Comparison of ENCODE assay signal across 8 cellular contexts in the genomic region with DNA sequence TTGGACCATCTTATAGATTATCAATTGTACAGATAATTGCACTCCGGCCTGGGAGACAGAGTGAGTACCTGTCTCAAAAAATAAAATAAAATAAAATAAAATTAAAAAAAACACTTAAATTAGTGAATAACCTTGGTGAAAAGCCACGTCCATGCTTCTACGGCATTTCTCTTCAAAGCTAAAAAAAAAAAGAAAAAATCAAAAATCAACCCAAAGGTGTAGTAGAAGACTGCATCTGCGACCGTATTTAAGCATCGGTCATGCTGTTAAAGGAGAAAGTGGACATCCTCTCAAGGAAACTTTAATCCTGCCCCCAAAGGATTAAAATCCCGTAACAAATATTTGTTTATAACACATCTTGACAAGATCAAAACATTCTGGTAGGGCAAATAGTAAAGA. TPM values are rescaled to one million over a fixed set of nuclear protein-coding genes. Genes with fewer than 3 reads are reported as not detected.
A peak's percentile ranks its signal among the peaks of the same experiment; 100 is the strongest.
DNase-seq lines count a peak whose midpoint lies in the region; ATAC-seq, FAIRE-seq and TF ChIP-seq lines count a peak whose summit lies in the region.

No MANE protein-coding gene starts in this region.

- H3K4me1 ChIP-seq in A549 (peaks cover 13% of the 10 kb centered on the region), IMR-90 (ENCODE audit: control insufficient read depth, insufficient read depth, low read length) (no peaks in the 10 kb centered on the region), mucosa of stomach (ENCODE audit: control insufficient read depth, insufficient read depth, low read length) (peaks cover 7% of the 10 kb centered on the region)

- ATAC-seq in A549, result no peak
- no peak for ATAC-seq in IMR-90 (ENCODE audit: low read depth)
- ATAC-seq in GM21360 (IDR thresholded peaks at IDR 0.05; ENCODE audit: unreplicated experiment), result no peak
- no peak for ATAC-seq in HG03354 (IDR thresholded peaks at IDR 0.05; ENCODE audit: poor library complexity, severe bottlenecking, unreplicated experiment)

- H3K9me1 ChIP-seq in IMR-90 (ENCODE audit: insufficient read depth, low read length), result peaks cover 2% of the 10 kb centered on the region; the same call in 1 of the 2 replicates

- peaks cover 6% of the 10 kb centered on the region for H4K20me1 ChIP-seq in IMR-90 (ENCODE audit: insufficient read depth, low read length)

- 45% methylated on average over 7 of the region's 7 CpGs for WGBS in A549 (ENCODE audit: missing lambda C conversion rate)
- no CpG with 5 or more reads among the region's 7 CpGs for WGBS in IMR-90 (ENCODE audit: extremely low coverage in 2 of 2, insufficient read length in 1 of 2), 2 experiments

- H2AFZ ChIP-seq in IMR-90 (replicated peaks; ENCODE audit: low read length, poor library complexity), result peak overlapping the region; percentile 91

- TF ChIP-seq EP300 in A549 (IDR thresholded peaks at IDR 0.05), result no peak

- H3K9ac ChIP-seq in IMR-90 (ENCODE audit: low read depth, low read length), result peak overlapping the region; percentile 12; the same call in 1 of the 2 replicates
- peak overlapping the region; percentile 92 for H3K9ac ChIP-seq in mucosa of stomach (ENCODE audit: low read length)

- H2BK15ac ChIP-seq in IMR-90 (ENCODE audit: low read depth, low read length), result no peak overlapping the region

- no peak for TF ChIP-seq CTCF in A549 (IDR thresholded peaks at IDR 0.05)
- no peak for TF ChIP-seq CTCF in IMR-90 (conservative IDR thresholded peaks at IDR 0.05; ENCODE audit: low read depth, low read length)
- no peak for TF ChIP-seq CTCF in cardiac fibroblast (IDR thresholded peaks at IDR 0.05; ENCODE audit: low read depth, low read length)

- no TSS peak for BruUV-seq in IMR-90 (replicated peaks; lab: Mats Ljungman, UMichigan)

- H3K4me2 ChIP-seq in A549, result peak overlapping the region; percentile 83
- peak overlapping the region; percentile 92 for H3K4me2 ChIP-seq in IMR-90 (ENCODE audit: low read depth, low read length)

- no peak overlapping the region for H3K4ac ChIP-seq in IMR-90 (ENCODE audit: low read depth, low read length)

- no peaks in the 10 kb centered on the region for H3K9me3 ChIP-seq in A549
- H3K9me3 ChIP-seq in IMR-90 (ENCODE audit: control insufficient read depth, insufficient read depth, low read length), result no peaks in the 10 kb centered on the region
- H3K9me3 ChIP-seq in mucosa of stomach (ENCODE audit: control insufficient read depth, low read length), result no peaks in the 10 kb centered on the region

- H3K79me1 ChIP-seq in IMR-90 (ENCODE audit: low read depth in 1 of 2, low read length in 2 of 2), result peaks cover 0 to 22% of the 10 kb centered on the region in 2 experiments; a peak in 3 of 4 replicates

- H3K4me3 ChIP-seq in A549 (peak overlapping the region; percentile 48), IMR-90 (ENCODE audit: insufficient read depth, low read depth, low read length) (peak overlapping the region; percentile 72), cardiac fibroblast (replicated peaks in 1 of 2; ENCODE audit: low read depth in 2 of 2, low read length in 2 of 2) (peak overlapping the region; percentile 62 to 65), mucosa of stomach (ENCODE audit: low read length) (peak overlapping the region; percentile 35)

- H3K23ac ChIP-seq in IMR-90 (ENCODE audit: low read depth, low read length), result no peak overlapping the region

- H4K8ac ChIP-seq in IMR-90 (ENCODE audit: low read depth in 2 of 2, low read length in 2 of 2), result peak overlapping the region in 1 of 2 experiments; percentile 47; a peak in 2 of 4 replicates

- POLR2A ChIA-PET in A549 (lab: Yijun Ruan, JAX) (interaction anchor here (0.7 to 1.6 kb wide), 3 partner anchors 19 to 406 kb away, joined by 3 to 23 read pairs (median 5); partner anchors contain the start of gene TRAPPC8), IMR-90 (lab: Charles Lee; ENCODE audit: unreplicated experiment) (interaction anchor here (0.6 kb wide), 1 partner anchor 31 kb away, joined by 3 read pairs; no protein-coding TSS in a partner anchor)

- in situ Hi-C loops in IMR-90 (cut with MboI; ENCODE audit: low sequenced_read_pairs), result no loop called here

- H4K5ac ChIP-seq in IMR-90 (ENCODE audit: low read depth, low read length), result peak overlapping the region; percentile 3; the same call in 1 of the 2 replicates

- H3K27ac ChIP-seq in A549 (peak overlapping the region; percentile 87 to 100), IMR-90 (ENCODE audit: insufficient read depth, low read length) (no peak overlapping the region; the same call in 1 of the 2 replicates)

- CTCF ChIA-PET in A549 (lab: Yijun Ruan, JAX) (interaction anchor here (0.6 to 0.9 kb wide), 3 partner anchors 40 to 1122 kb away, joined by 3 read pairs; no protein-coding TSS in a partner anchor), IMR-90 (lab: Yijun Ruan, JAX) (no interaction called here)

- no peak overlapping the region for H2AK9ac ChIP-seq in IMR-90 (replicated peaks; ENCODE audit: low read depth, low read length, poor library complexity)

- no peak for TF ChIP-seq RAD21 in A549 (conservative IDR thresholded peaks at IDR 0.05 in 1 of 2, IDR thresholded peaks at IDR 0.05 in 1 of 2)
- TF ChIP-seq RAD21 in IMR-90 (IDR thresholded peaks at IDR 0.05; ENCODE audit: low read length), result no peak

- TF ChIP-seq POLR2A in A549 (IDR thresholded peaks at IDR 0.05; ENCODE audit: low read length) (no peak), IMR-90 (IDR thresholded peaks at IDR 0.05; ENCODE audit: low read depth, low read length) (no peak)

- H2BK20ac ChIP-seq in IMR-90 (ENCODE audit: low read depth, low read length), result no peak overlapping the region

- H2BK5ac ChIP-seq in IMR-90 (ENCODE audit: low read depth, low read length, poor library complexity, severe bottlenecking), result no peak overlapping the region

- intact Hi-C loops in IMR-90 (cut with micrococcal nuclease), result loop anchor here (5.0 to 10.0 kb wide), 2 partner anchors 149 to 293 kb away; partner anchors contain the start of gene TRAPPC8
- intact Hi-C loops in posterior vena cava (cut with DNase I), result loop anchor here in 1 of 2 donors (5.0 kb wide), 1 partner anchor 259 kb away; no protein-coding TSS in a partner anchor

- DNase-seq in A549 (ENCODE audit: low read depth in 1 of 2, low spot score in 1 of 2) (no peak), IMR-90 (no peak), cardiac fibroblast (ENCODE audit: low read depth in 2 of 2) (no peak), posterior vena cava (ENCODE audit: low spot score) (no peak), RKO (ENCODE audit: low spot score) (no peak)

- dilution Hi-C loops in IMR-90 (cut with HindIII; ENCODE audit: low sequenced_read_pairs, unreplicated experiment), result no loop called here

- H3K27me3 ChIP-seq in IMR-90 (ENCODE audit: control insufficient read depth, insufficient read depth, low read length) (no peaks in the 10 kb centered on the region), mucosa of stomach (ENCODE audit: control insufficient read depth, insufficient read depth, low read length) (no peaks in the 10 kb centered on the region)

- no peak for FAIRE-seq in A549 (lab: Jason Lieb, UNC)

- H3K56ac ChIP-seq in IMR-90 (ENCODE audit: extremely low read depth, insufficient read depth, low read length), result no peak overlapping the region

- no peak overlapping the region for H4K91ac ChIP-seq in IMR-90 (ENCODE audit: insufficient read depth, low read depth, low read length)

- H3K14ac ChIP-seq in IMR-90 (replicated peaks; ENCODE audit: low read depth, low read length), result no peak overlapping the region

- peaks cover 2% of the 10 kb centered on the region; the same call in 1 of the 2 replicates for H3K36me3 ChIP-seq in IMR-90 (ENCODE audit: control insufficient read depth, insufficient read depth, low read length)
- no peaks in the 10 kb centered on the region for H3K36me3 ChIP-seq in mucosa of stomach (ENCODE audit: control insufficient read depth, insufficient read depth, low read length)

- H2BK120ac ChIP-seq in IMR-90 (ENCODE audit: low read depth, low read length), result no peak overlapping the region

- H2AK5ac ChIP-seq in IMR-90 (ENCODE audit: low read depth, low read length), result no peak overlapping the region

- no peak overlapping the region for H3K18ac ChIP-seq in IMR-90 (ENCODE audit: low read depth, low read length)

TF ChIP-seq in A549, 52 proteins besides CTCF, POLR2A, EP300 and RAD21 (continues in another document):
- no peak for TF ChIP-seq NR3C1 (IDR thresholded peaks at IDR 0.05)
- TF ChIP-seq MYC (IDR thresholded peaks at IDR 0.05; ENCODE audit: borderline replicate concordance, low read length), result no peak
- TF ChIP-seq CHD2 (IDR thresholded peaks at IDR 0.05; ENCODE audit: low read length, partially characterized antibody), result no peak
- no peak for TF ChIP-seq RARB (CRISPR knock-in tag; IDR thresholded peaks at IDR 0.05)
- no peak for TF ChIP-seq HOXB13 (CRISPR knock-in tag; IDR thresholded peaks at IDR 0.05; ENCODE audit: low read depth)
- no peak for TF ChIP-seq ZFP36 (IDR thresholded peaks at IDR 0.05; ENCODE audit: borderline replicate concordance, partially characterized antibody)
- no peak for TF ChIP-seq NPAS2 (CRISPR knock-in tag; IDR thresholded peaks at IDR 0.05; ENCODE audit: borderline replicate concordance)

TF ChIP-seq in IMR-90, 13 proteins besides CTCF, POLR2A, EP300 and RAD21 (continues in another document):
- TF ChIP-seq, protein P1, sequence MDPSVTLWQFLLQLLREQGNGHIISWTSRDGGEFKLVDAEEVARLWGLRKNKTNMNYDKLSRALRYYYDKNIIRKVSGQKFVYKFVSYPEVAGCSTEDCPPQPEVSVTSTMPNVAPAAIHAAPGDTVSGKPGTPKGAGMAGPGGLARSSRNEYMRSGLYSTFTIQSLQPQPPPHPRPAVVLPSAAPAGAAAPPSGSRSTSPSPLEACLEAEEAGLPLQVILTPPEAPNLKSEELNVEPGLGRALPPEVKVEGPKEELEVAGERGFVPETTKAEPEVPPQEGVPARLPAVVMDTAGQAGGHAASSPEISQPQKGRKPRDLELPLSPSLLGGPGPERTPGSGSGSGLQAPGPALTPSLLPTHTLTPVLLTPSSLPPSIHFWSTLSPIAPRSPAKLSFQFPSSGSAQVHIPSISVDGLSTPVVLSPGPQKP (IDR thresholded peaks at IDR 0.05; ENCODE audit: borderline replicate concordance, low read depth, low read length), result no peak
- TF ChIP-seq BHLHE40 (IDR thresholded peaks at IDR 0.05; ENCODE audit: low read depth, low read length), result no peak
- no peak for TF ChIP-seq RFX5 (IDR thresholded peaks at IDR 0.05; ENCODE audit: low read depth, low read length)
- no peak for TF ChIP-seq MAZ (IDR thresholded peaks at IDR 0.05; ENCODE audit: borderline replicate concordance, low read depth, low read length)
- no peak for TF ChIP-seq RCOR1 (IDR thresholded peaks at IDR 0.05; ENCODE audit: insufficient replicate concordance, low read length)

RNA-seq across cellular contexts. Expression of gene RNF138, which starts 0.3 kb away (rescaled TPM):
- polyA plus RNA-seq in A549 (2011; rRNA removed) (11.6 and 17.4 TPM in 2 replicates), A549 (2017; fragmentation: RNase III; extraction: RNeasy Plus Mini Kit Qiagen cat#74134 plus additional on column Dnase treatment) (18.3 to 24.9 TPM (median 18.6 TPM) in 3 replicates), IMR-90 (2012; rRNA removed) (18.1 and 20.2 TPM in 2 replicates)
- 22.5 and 23.1 TPM in 2 replicates for polyA plus RNA-seq in A549 (2012; cell fraction: cytosol; rRNA removed)
- polyA plus RNA-seq in A549 (2012; cell fraction: nucleus; rRNA removed), result 19.3 and 22.8 TPM in 2 replicates
- polyA minus RNA-seq in A549 (2011; rRNA and poly(A)+ RNA removed), result 13.1 and 15.2 TPM in 2 replicates
- total RNA-seq in IMR-90 (2012; rRNA removed) (36.0 and 44.7 TPM in 2 replicates), posterior vena cava (10 to 100 TPM; 14.9 to 23.7 TPM)
- 3.3 and 14.7 TPM in 2 replicates for polyA plus RNA-seq in IMR-90 (2012; cell fraction: cytosol; rRNA removed)
- 8.6 and 10.0 TPM in 2 replicates for polyA plus RNA-seq in IMR-90 (2012; cell fraction: nucleus; rRNA removed; ENCODE audit: low replicate concordance)
